ENCODE assay signal across 16 cellular contexts in the genomic region with DNA sequence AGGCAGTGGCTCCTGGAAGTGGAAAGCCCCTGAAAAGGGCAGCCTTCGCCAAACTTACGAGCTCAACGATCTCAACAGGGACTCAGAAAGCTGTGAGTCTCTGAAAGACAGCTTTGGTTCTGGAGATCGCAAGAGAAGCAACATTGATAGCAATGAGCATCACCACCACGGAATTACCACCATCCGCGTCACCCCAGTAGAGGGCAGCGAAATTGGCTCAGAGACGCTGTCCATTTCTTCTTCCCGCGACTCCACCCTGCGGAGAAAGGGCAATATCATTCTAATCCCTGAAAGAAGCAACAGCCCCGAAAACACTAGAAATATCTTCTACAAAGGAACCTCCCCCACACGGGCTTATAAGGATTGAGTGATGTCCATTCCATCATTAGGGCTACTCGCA. TPM values are rescaled to one million over a fixed set of nuclear protein-coding genes. Genes with fewer than 3 reads are reported as not detected.
A peak's percentile ranks its signal among the peaks of the same experiment; 100 is the strongest.
DNase-seq lines count a peak whose midpoint lies in the region; ATAC-seq and TF ChIP-seq lines count a peak whose summit lies in the region.
"Had no signal": no experiment of that assay in that cellular context is flagged by ENCODE, and none has a peak within 500 bp of the region (broad histone marks: within the 10 kb centered on the region; RNA-seq: fewer than 3 reads in every experiment).

No MANE protein-coding gene starts in this region.

- no peaks in the 10 kb centered on the region for H3K79me2 ChIP-seq in GM23338 (replicated peaks; ENCODE audit: insufficient read depth)
- no peaks in the 10 kb centered on the region for H3K79me2 ChIP-seq in neural progenitor cell (ENCODE audit: low read depth)

- H3K9me3 ChIP-seq in endodermal cell (ENCODE audit: control insufficient read depth, low read length) (no peaks in the 10 kb centered on the region), neural progenitor cell (ENCODE audit: low read depth) (no peaks in the 10 kb centered on the region)
- H3K9me3 ChIP-seq: A549, BE2C, Caco-2 had no signal

- H3K4me1 ChIP-seq in GM23338 (ENCODE audit: insufficient read depth), result no peaks in the 10 kb centered on the region
- H3K4me1 ChIP-seq in endodermal cell (ENCODE audit: control insufficient read depth, insufficient read depth, low read length), result no peaks in the 10 kb centered on the region
- H3K4me1 ChIP-seq in neural progenitor cell, result no peaks in the 10 kb centered on the region
- H3K4me1 ChIP-seq: A549, BE2C, Caco-2 had no signal

- peak; percentile 42 for ATAC-seq in GM23338
- no peak for ATAC-seq in HG02571 (IDR thresholded peaks at IDR 0.05; ENCODE audit: unreplicated experiment)
- ATAC-seq: A549; CD8-positive, alpha-beta T cell; GM12878; HCT116 had no signal

- H3K9me3 Mint-ChIP-seq in GM23338 (0 out of 3 replicates have a peak, but pooled peaks cover 4% of the 10 kb centered on the region), endodermal cell (no peaks in the 10 kb centered on the region), neural progenitor cell (no peaks in the 10 kb centered on the region)

- H3K9me2 ChIP-seq in GM23338 (ENCODE audit: insufficient read depth), result no peaks in the 10 kb centered on the region; the same call in 1 of the 2 replicates

- TF ChIP-seq CTCF in GM23338 (conservative IDR thresholded peaks at IDR 0.05; ENCODE audit: low read depth in 2 of 2), result peak; percentile 41 to 61; a peak in 3 of 4 replicates
- TF ChIP-seq CTCF in endodermal cell (conservative IDR thresholded peaks at IDR 0.05), result peak; percentile 59
- peak; percentile 18 for TF ChIP-seq CTCF in neural progenitor cell (IDR thresholded peaks at IDR 0.05)

- H3K4me2 ChIP-seq in GM23338, result no peak overlapping the region
- H3K4me2 ChIP-seq in neural progenitor cell, result no peak overlapping the region
- H3K4me2 ChIP-seq: A549 had no signal

- no peaks in the 10 kb centered on the region for H3F3A ChIP-seq in GM23338 (replicated peaks; ENCODE audit: low read depth)
- no peaks in the 10 kb centered on the region for H3F3A ChIP-seq in neural progenitor cell (ENCODE audit: low read depth)

- H3K36me3 ChIP-seq in GM23338 (ENCODE audit: insufficient read depth) (no peaks in the 10 kb centered on the region), endodermal cell (ENCODE audit: control insufficient read depth, insufficient read depth, low read length) (no peaks in the 10 kb centered on the region), neural progenitor cell (no peaks in the 10 kb centered on the region)
- H3K36me3 ChIP-seq: BE2C had no signal

- H2AFZ ChIP-seq in GM23338, result no peak overlapping the region
- H2AFZ ChIP-seq in neural progenitor cell (replicated peaks), result no peak overlapping the region

- H3K9ac ChIP-seq in endodermal cell (ENCODE audit: extremely low read depth, low read length, poor library complexity, severe bottlenecking) (no peak overlapping the region), neural progenitor cell (no peak overlapping the region)

- H3K4me3 ChIP-seq in GM23338 (no peak overlapping the region), endodermal cell (ENCODE audit: low read length) (no peak overlapping the region), neural progenitor cell (no peak overlapping the region)
- H3K4me3 ChIP-seq: A549, GM12878 had no signal

- in situ Hi-C loops in SK-MEL-5 (cut with HindIII; ENCODE audit: low pct_unique_long_range_greater_than_20kb, low sequenced_read_pairs), result no loop called here

- DNase-seq in GM23338 (ENCODE audit: low spot score) (peak; percentile 35), SK-MEL-5 (ENCODE audit: low read depth, low spot score) (peak; percentile 1), endodermal cell (peak; percentile 69), neural progenitor cell (ENCODE audit: low spot score) (peak; percentile 6), amniotic stem cell (lab: John Stamatoyannopoulos, UW) (no peak), cerebellar nuclear complex (lab: John Stamatoyannopoulos, UW) (no peak)
- DNase-seq: BE2C; CD8-positive, alpha-beta T cell; DMS53; GOT3 had no signal

- 90 to 91% methylated on average over 8 to 15 of the region's 15 CpGs for WGBS in endodermal cell (ENCODE audit: insufficient coverage in 1 of 2, insufficient read length in 1 of 2), 2 experiments

- H3K36me3 Mint-ChIP-seq in GM23338 (ENCODE audit: low read depth), result no peaks in the 10 kb centered on the region
- no peaks in the 10 kb centered on the region for H3K36me3 Mint-ChIP-seq in endodermal cell (ENCODE audit: low read depth)
- no peaks in the 10 kb centered on the region for H3K36me3 Mint-ChIP-seq in neural progenitor cell
- H3K36me3 Mint-ChIP-seq: CD14-positive monocyte; CD8-positive, alpha-beta T cell had no signal

- H3K4me1 Mint-ChIP-seq in GM23338 (peaks cover 8% of the 10 kb centered on the region), endodermal cell (no peaks in the 10 kb centered on the region), neural progenitor cell (no peaks in the 10 kb centered on the region)
- H3K4me1 Mint-ChIP-seq: CD14-positive monocyte had no signal

- H3K27ac Mint-ChIP-seq in GM23338 (no peak overlapping the region), endodermal cell (no peak overlapping the region), neural progenitor cell (no peak overlapping the region)
- H3K27ac Mint-ChIP-seq: CD14-positive monocyte; CD8-positive, alpha-beta T cell had no signal

- H3K27ac ChIP-seq in GM23338 (ENCODE audit: low read depth) (no peak overlapping the region), endodermal cell (ENCODE audit: low read depth, low read length) (no peak overlapping the region), neural progenitor cell (no peak overlapping the region)
- H3K27ac ChIP-seq: A549 had no signal

- no peaks in the 10 kb centered on the region for H4K20me1 ChIP-seq in GM23338 (replicated peaks; ENCODE audit: insufficient read depth)
- no peaks in the 10 kb centered on the region for H4K20me1 ChIP-seq in neural progenitor cell (ENCODE audit: low read depth)

- no peaks in the 10 kb centered on the region for H3K27me3 Mint-ChIP-seq in GM23338 (ENCODE audit: insufficient read depth, low read depth, poor library complexity)
- H3K27me3 Mint-ChIP-seq in endodermal cell (ENCODE audit: insufficient read depth), result no peaks in the 10 kb centered on the region
- no peaks in the 10 kb centered on the region for H3K27me3 Mint-ChIP-seq in neural progenitor cell (ENCODE audit: insufficient read depth, low read depth)

- H3K27me3 ChIP-seq in GM23338 (ENCODE audit: insufficient read depth), result no peaks in the 10 kb centered on the region
- no peaks in the 10 kb centered on the region for H3K27me3 ChIP-seq in endodermal cell (ENCODE audit: control insufficient read depth, insufficient read depth, low read length, poor library complexity, severe bottlenecking)
- no peaks in the 10 kb centered on the region for H3K27me3 ChIP-seq in neural progenitor cell
- H3K27me3 ChIP-seq: BE2C had no signal

- H3K4me3 Mint-ChIP-seq in GM23338 (no peak overlapping the region), endodermal cell (no peak overlapping the region), neural progenitor cell (no peak overlapping the region)
- H3K4me3 Mint-ChIP-seq: CD14-positive monocyte; CD8-positive, alpha-beta T cell had no signal

TF ChIP-seq in GM23338, 12 proteins besides CTCF, POLR2A, EP300 and RAD21 (continues in another document):
- TF ChIP-seq EZH2 (IDR thresholded peaks at IDR 0.05; ENCODE audit: low read depth, unreplicated experiment) (no peak), JUNB (IDR thresholded peaks at IDR 0.05; ENCODE audit: unreplicated experiment) (no peak), STAT1 (IDR thresholded peaks at IDR 0.05; ENCODE audit: unreplicated experiment) (no peak), POLR2AphosphoS5 (IDR thresholded peaks at IDR 0.05; ENCODE audit: low read depth) (no peak), ZNF331 (CRISPR knock-in tag; IDR thresholded peaks at IDR 0.05; ENCODE audit: low read depth) (no peak), NANOG (IDR thresholded peaks at IDR 0.05; ENCODE audit: borderline replicate concordance) (no peak)
- TF ChIP-seq, protein P1, sequence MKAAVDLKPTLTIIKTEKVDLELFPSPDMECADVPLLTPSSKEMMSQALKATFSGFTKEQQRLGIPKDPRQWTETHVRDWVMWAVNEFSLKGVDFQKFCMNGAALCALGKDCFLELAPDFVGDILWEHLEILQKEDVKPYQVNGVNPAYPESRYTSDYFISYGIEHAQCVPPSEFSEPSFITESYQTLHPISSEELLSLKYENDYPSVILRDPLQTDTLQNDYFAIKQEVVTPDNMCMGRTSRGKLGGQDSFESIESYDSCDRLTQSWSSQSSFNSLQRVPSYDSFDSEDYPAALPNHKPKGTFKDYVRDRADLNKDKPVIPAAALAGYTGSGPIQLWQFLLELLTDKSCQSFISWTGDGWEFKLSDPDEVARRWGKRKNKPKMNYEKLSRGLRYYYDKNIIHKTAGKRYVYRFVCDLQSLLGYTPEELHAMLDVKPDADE (IDR thresholded peaks at IDR 0.05), result no peak

RNA-seq across cellular contexts. Expression of a gene that starts 42.4 kb away (rescaled TPM):
- 1.1 and 2.3 TPM in 2 replicates for total RNA-seq in GM23338 (2014; rRNA removed; shearing (Covaris generic))
- 0.97 and 0.99 TPM in 2 replicates for polyA plus RNA-seq in GM23338 (2016; fragmentation: Nextera tagmentation; extraction: Ambion mirVana)
- not detected in 2 replicates for total RNA-seq in SK-MEL-5 (2014; rRNA removed; shearing (Covaris generic))
- polyA plus RNA-seq in SK-MEL-5 (2015; cell fraction: cytosol; rRNA removed), result 0.01 TPM in 1 of 2 replicates, not detected in the other
- polyA plus RNA-seq in SK-MEL-5 (2015; cell fraction: nucleus; rRNA removed), result not detected in 2 replicates
- total RNA-seq in endodermal cell, result under 1 TPM in 1 of 2 donors, not detected in 1; 0.20 TPM
- polyA plus RNA-seq in endodermal cell (2013, experiment 1 of 2), result 0.36 TPM
- 0.29 TPM for polyA plus RNA-seq in endodermal cell (2013, experiment 2 of 2)
- 0.09 and 0.46 TPM in 2 replicates for total RNA-seq in neural progenitor cell (ENCODE audit: low replicate concordance)
- total RNA-seq: Caco-2; CD8-positive, alpha-beta T cell; GM12878 had no signal
- polyA plus RNA-seq: A549, CD14-positive monocyte, GM12878 had no signal

Comparison
In these comparisons a context has a peak if more than half of its experiments do, and no peak if none do; other contexts are left out.
1. DNase-seq: peak in GM23338 (single experiment), SK-MEL-5 (single experiment), endodermal cell (single experiment) and neural progenitor cell (single experiment); none in amniotic stem cell (single experiment) and cerebellar nuclear complex (0 of 2).
2. Peak in every context shown above with its lines, with median percentiles within 50 percentile points of each other: CTCF ChIP-seq.